In genomic region chr15:22979699-22980188, GRCh38 we compare ENCODE assay signal across 8 cellular contexts. TPM values are rescaled to one million over a fixed set of nuclear protein-coding genes. Genes with fewer than 3 reads are reported as not detected.
DNase-seq lines count a peak whose midpoint lies in the region; ATAC-seq and TF ChIP-seq lines count a peak whose summit lies in the region.

No MANE protein-coding gene starts in this region.

- ATAC-seq in GM19395 (IDR thresholded peaks at IDR 0.05; ENCODE audit: unreplicated experiment): peak; percentile 23
- ATAC-seq in gastrocnemius medialis: peak; percentile 24 to 43

- POLR2A ChIA-PET in BJ (lab: Charles Lee): no interaction called here

- no peak for TF ChIP-seq POLR2A in adrenal gland (IDR thresholded peaks at IDR 0.05)
- no peak for TF ChIP-seq POLR2A in gastrocnemius medialis (IDR thresholded peaks at IDR 0.05)

- H3K27ac ChIP-seq in adrenal gland (peak overlapping the region in 3 of 5 donors; percentile 71 to 95 (median 77)), gastrocnemius medialis (peak overlapping the region; percentile 50 to 78 (median 72))

- H3K36me3 ChIP-seq in BJ (ENCODE audit: control insufficient read depth, insufficient read depth, low read length) (no peaks in the 10 kb centered on the region), MG63 (no peaks in the 10 kb centered on the region; the same call in 1 of the 2 replicates), adrenal gland (replicated peaks in 1 of 2) (no peaks in the 10 kb centered on the region), gastrocnemius medialis (no peaks in the 10 kb centered on the region)

- intact Hi-C loops in adrenal gland (cut with DNase I) (no loop called here), gastrocnemius medialis (cut with DNase I; ENCODE audit: low total_unique reads) (loop anchor here (2.0 to 10.0 kb wide), 3 partner anchors 59 to 192 kb away; partner anchors contain the start of genes NIPA1, NIPA2 and TUBGCP5)

- H3K4me1 ChIP-seq in adrenal gland (replicated peaks in 1 of 2) (peaks cover 6 to 17% of the 10 kb centered on the region in 2 donors), gastrocnemius medialis (peaks cover 5 to 13% of the 10 kb centered on the region in 2 donors)

- H3K9me3 ChIP-seq in MG63 (no peaks in the 10 kb centered on the region), adrenal gland (replicated peaks in 1 of 3) (no peaks in the 10 kb centered on the region), gastrocnemius medialis (no peaks in the 10 kb centered on the region)

- in situ Hi-C loops in gastrocnemius medialis (cut with MboI; ENCODE audit: low sequenced_read_pairs in 4 of 4) (no loop called here), KBM-7 (cut with MboI; ENCODE audit: low pct_unique_long_range_greater_than_20kb, low sequenced_read_pairs) (no loop called here)

- CTCF ChIA-PET in BJ (lab: Yijun Ruan, JAX): interaction anchor here (1.2 kb wide), 1 partner anchor 56 kb away, joined by 3 read pairs; no protein-coding TSS in a partner anchor

- DNase-seq in BJ (ENCODE audit: low read depth) (no peak), MG63 (peak; percentile 32), adrenal gland (peak in 3 of 7 donors; percentile 20 to 44 (median 21)), hepatic stellate cell (ENCODE audit: low spot score) (peak; percentile 54), gastrocnemius medialis (no peak), KBM-7 (no peak), A172 (ENCODE audit: low spot score) (no peak)

- H3K4me3 ChIP-seq in BJ (ENCODE audit: low read depth, low read length) (peak overlapping the region; percentile 96), MG63 (peak overlapping the region; percentile 85), adrenal gland (peak overlapping the region; percentile 13 to 99 (median 72)), gastrocnemius medialis (peak overlapping the region; percentile 72 to 97 (median 88))

- no peak for TF ChIP-seq CTCF in BJ (IDR thresholded peaks at IDR 0.05; ENCODE audit: insufficient read depth, low read depth, low read length)
- TF ChIP-seq CTCF in adrenal gland (IDR thresholded peaks at IDR 0.05): no peak
- no peak for TF ChIP-seq CTCF in gastrocnemius medialis (IDR thresholded peaks at IDR 0.05 in 4 of 5, conservative IDR thresholded peaks at IDR 0.05 in 1 of 5)

- H3K27me3 ChIP-seq in BJ (ENCODE audit: control insufficient read depth, insufficient read depth, low read length): no peaks in the 10 kb centered on the region
- no peaks in the 10 kb centered on the region for H3K27me3 ChIP-seq in MG63
- H3K27me3 ChIP-seq in adrenal gland: no peaks in the 10 kb centered on the region
- H3K27me3 ChIP-seq in gastrocnemius medialis: no peaks in the 10 kb centered on the region

- 0% methylated on average over 14 to 49 of the region's 49 CpGs; no CpG with 5 or more reads in 1 of the 4 donors for WGBS in adrenal gland, 4 donors

RNA-seq across cellular contexts. Expression of gene CYFIP1, which starts 0.4 kb away (rescaled TPM):
- 89.9 and 93.4 TPM in 2 replicates for polyA plus RNA-seq in BJ (2011; rRNA removed)
- polyA minus RNA-seq in BJ (2011; rRNA and poly(A)+ RNA removed): 81.4 and 110 TPM in 2 replicates
- 52.7 and 71.9 TPM in 2 replicates for total RNA-seq in MG63 (2014; rRNA removed; shearing (Covaris generic); ENCODE audit: low replicate concordance)
- total RNA-seq in adrenal gland: 100 to 1,000 TPM in 2 of 8 donors, 10 to 100 TPM in 6; 53.9 to 124 (median 90.3) TPM
- polyA plus RNA-seq in adrenal gland: 10 to 100 TPM; 21.2 to 43.7 (median 24.6) TPM
- total RNA-seq in gastrocnemius medialis: 10 to 100 TPM; 31.1 to 52.6 (median 37.4) TPM
- total RNA-seq in A172 (2014; rRNA removed; shearing (Covaris generic)): 78.1 and 81.4 TPM in 2 replicates

RNA-seq across cellular contexts. Expression of gene TUBGCP5, which starts 59.6 kb away (rescaled TPM):
- polyA plus RNA-seq in BJ (2011; rRNA removed): 10.9 and 14.0 TPM in 2 replicates
- 7.0 and 7.2 TPM in 2 replicates for polyA minus RNA-seq in BJ (2011; rRNA and poly(A)+ RNA removed)
- 21.9 and 32.1 TPM in 2 replicates for total RNA-seq in MG63 (2014; rRNA removed; shearing (Covaris generic); ENCODE audit: low replicate concordance)
- 10 to 100 TPM; 15.0 to 25.6 (median 20.6) TPM for total RNA-seq in adrenal gland
- 10 to 100 TPM in 1 of 3 donors, 1 to 10 TPM in 2; 7.9 to 32.4 (median 8.6) TPM for polyA plus RNA-seq in adrenal gland
- 10 to 100 TPM; 11.6 to 18.2 (median 13.6) TPM for total RNA-seq in gastrocnemius medialis
- 25.3 and 27.9 TPM in 2 replicates for total RNA-seq in A172 (2014; rRNA removed; shearing (Covaris generic))

Comparison
In these comparisons a context has a peak if more than half of its experiments do, and no peak if none do; other contexts are left out.
1. DNase-seq: peak in MG63 (single experiment) and hepatic stellate cell (single experiment); none in BJ (single experiment), gastrocnemius medialis (0 of 2), KBM-7 (single experiment) and A172 (single experiment).
2. Peak in every context shown above with its lines, with median percentiles within 50 percentile points of each other: H3K4me3 ChIP-seq.